ENCODE assay signal across 17 cellular contexts in the genomic region with DNA sequence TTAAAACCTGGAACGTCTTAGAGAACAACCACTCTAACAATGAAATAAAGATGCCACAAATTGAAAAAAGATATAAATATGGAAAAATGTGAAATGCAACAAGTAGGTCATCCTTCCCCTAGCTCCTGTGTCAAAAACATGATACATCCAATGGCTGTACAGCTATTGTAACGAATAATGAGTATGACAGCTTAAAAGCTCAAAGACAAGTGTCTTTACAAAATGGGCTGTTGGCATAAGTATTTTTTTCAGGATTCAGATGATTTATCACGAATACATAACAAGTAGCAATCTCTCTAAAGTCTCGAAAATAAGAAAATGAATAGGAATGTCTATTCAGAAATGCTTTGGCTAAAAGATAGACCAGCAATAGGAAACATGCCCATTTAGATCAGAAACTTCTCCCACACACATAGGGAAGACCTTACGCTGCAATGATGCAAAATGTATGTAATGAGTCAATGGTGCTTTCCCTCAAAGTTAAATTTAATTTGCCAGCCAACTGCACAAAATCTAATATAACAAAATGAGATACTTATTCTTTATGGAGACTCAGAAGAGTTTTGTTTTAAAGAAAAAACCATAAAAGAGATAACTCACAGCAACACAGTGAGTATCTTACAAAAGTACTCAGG. TPM values are rescaled to one million over a fixed set of nuclear protein-coding genes. Genes with fewer than 3 reads are reported as not detected.
DNase-seq lines count a peak whose midpoint lies in the region; ATAC-seq and TF ChIP-seq lines count a peak whose summit lies in the region.
"Had no signal": no experiment of that assay in that cellular context is flagged by ENCODE, and none has a peak within 500 bp of the region (broad histone marks: within the 10 kb centered on the region; RNA-seq: fewer than 3 reads in every experiment).

No MANE protein-coding gene starts in this region.

- peaks cover 0 to 2% (median 0%) of the 10 kb centered on the region in 3 donors for H3K36me3 Mint-ChIP-seq in CD8-positive, alpha-beta memory T cell
- H3K36me3 Mint-ChIP-seq in activated naive CD8-positive, alpha-beta T cell treated with anti-CD3 and anti-CD28 coated beads, Interleukin-2, amount 50 U/mL, for 24 hours (ENCODE audit: low read depth), result no peaks in the 10 kb centered on the region
- no peaks in the 10 kb centered on the region for H3K36me3 Mint-ChIP-seq in CD4-positive, alpha-beta T cell (ENCODE audit: low read depth)

- no peaks in the 10 kb centered on the region for H3K27me3 Mint-ChIP-seq in CD8-positive, alpha-beta memory T cell
- H3K27me3 Mint-ChIP-seq in activated naive CD8-positive, alpha-beta T cell treated with anti-CD3 and anti-CD28 coated beads, Interleukin-2, amount 50 U/mL, for 24 hours, result peaks cover 4% of the 10 kb centered on the region
- no peaks in the 10 kb centered on the region for H3K27me3 Mint-ChIP-seq in CD4-positive, alpha-beta T cell

- no peaks in the 10 kb centered on the region for H3K27me3 ChIP-seq in CD8-positive, alpha-beta memory T cell (ENCODE audit: insufficient read depth, low read length, poor library complexity, severe bottlenecking)
- H3K27me3 ChIP-seq in spleen (replicated peaks in 1 of 7) (no peaks in the 10 kb centered on the region), mesendoderm (ENCODE audit: insufficient read depth, low read length, poor library complexity) (no peaks in the 10 kb centered on the region)
- H3K27me3 ChIP-seq in CD4-positive, alpha-beta T cell (ENCODE audit: control insufficient read depth, insufficient read depth, low read length), result no peaks in the 10 kb centered on the region
- H3K27me3 ChIP-seq in effector memory CD4-positive, alpha-beta T cell (replicated peaks; ENCODE audit: control insufficient read depth, insufficient read depth, low read length, poor library complexity, severe bottlenecking), result no peaks in the 10 kb centered on the region
- H3K27me3 ChIP-seq: BLaER1 treated with 17β-estradiol and CSF1 and Interleukin-3, amounts not matched to agents 10 nM and 100 nM; thyroid gland had no signal

- CTCF ChIA-PET in CD8-positive, alpha-beta memory T cell (lab: Charles Lee), result interaction anchor here (1.1 to 1.5 kb wide), 2 partner anchors 9 to 102 kb away, joined by 3 read pairs; no protein-coding TSS in a partner anchor
- CTCF ChIA-PET in CD4-positive, alpha-beta T cell (lab: Charles Lee), result interaction anchor here (0.8 to 1.1 kb wide), 2 partner anchors 12 to 14 kb away, joined by 3 read pairs; no protein-coding TSS in a partner anchor

- no peak overlapping the region for H2BK120ac ChIP-seq in mesendoderm (ENCODE audit: low read depth, low read length)

- no peak overlapping the region for H2AK5ac ChIP-seq in mesendoderm (ENCODE audit: low read length)

- ATAC-seq in GM18861 (IDR thresholded peaks at IDR 0.05; ENCODE audit: unreplicated experiment) (peak; percentile 68), HG02885 (IDR thresholded peaks at IDR 0.05; ENCODE audit: poor library complexity, unreplicated experiment) (peak; percentile 57)
- ATAC-seq in activated naive CD8-positive, alpha-beta T cell treated with anti-CD3 and anti-CD28 coated beads, Interleukin-2, amount 50 U/mL, for 24 hours, result peak; percentile 50
- no peak for ATAC-seq in CD4-positive, alpha-beta T cell (ENCODE audit: poor library complexity)
- ATAC-seq: lower lobe of right lung had no signal

- H3K4me1 Mint-ChIP-seq in CD8-positive, alpha-beta memory T cell, result peaks cover 67 to 80% (median 80%) of the 10 kb centered on the region in 3 donors
- H3K4me1 Mint-ChIP-seq in activated naive CD8-positive, alpha-beta T cell treated with anti-CD3 and anti-CD28 coated beads, Interleukin-2, amount 50 U/mL, for 24 hours, result peaks cover 77% of the 10 kb centered on the region
- peaks cover 43% of the 10 kb centered on the region for H3K4me1 Mint-ChIP-seq in CD4-positive, alpha-beta T cell (ENCODE audit: low read depth)

- H3K27ac Mint-ChIP-seq in CD8-positive, alpha-beta memory T cell, result peak overlapping the region in 6 of 8 donors; percentile 26 to 84 (median 53)
- peak overlapping the region; percentile 95 for H3K27ac Mint-ChIP-seq in activated naive CD8-positive, alpha-beta T cell treated with anti-CD3 and anti-CD28 coated beads, Interleukin-2, amount 50 U/mL, for 24 hours
- H3K27ac Mint-ChIP-seq in CD4-positive, alpha-beta T cell, result no peak overlapping the region
- H3K27ac Mint-ChIP-seq: activated naive CD8-positive, alpha-beta T cell treated with anti-CD3 and anti-CD28 coated beads, Interleukin-2, amount 10 ng/mL, durations not matched to agents 7 days and 5 days had no signal

- H2BK5ac ChIP-seq in mesendoderm (ENCODE audit: low read length), result no peak overlapping the region

- no peak overlapping the region for H3K9ac ChIP-seq in mesendoderm (ENCODE audit: low read length)
- H3K9ac ChIP-seq: BLaER1 treated with 17β-estradiol and CSF1 and Interleukin-3, amounts not matched to agents 10 nM and 100 nM had no signal

- H3K4me2 ChIP-seq in mesendoderm (ENCODE audit: low read length), result no peak overlapping the region
- H3K4me2 ChIP-seq: BLaER1 treated with 17β-estradiol and CSF1 and Interleukin-3, amounts not matched to agents 10 nM and 100 nM had no signal

- H3K18ac ChIP-seq in mesendoderm (ENCODE audit: low read length), result no peak overlapping the region

- H3K56ac ChIP-seq in mesendoderm (ENCODE audit: low read length), result no peak overlapping the region

- no peaks in the 10 kb centered on the region for H3K79me1 ChIP-seq in mesendoderm (ENCODE audit: low read length)

- no peaks in the 10 kb centered on the region for H3K79me2 ChIP-seq in mesendoderm (ENCODE audit: control insufficient read depth, insufficient read depth, low read length)

- no peak overlapping the region for H2BK15ac ChIP-seq in mesendoderm (replicated peaks; ENCODE audit: low read depth)

- intact Hi-C loops in spleen (cut with DNase I; ENCODE audit: low total_unique reads), result no loop called here
- intact Hi-C loops in CD4-positive, alpha-beta T cell (cut with DNase I, micrococcal nuclease), result loop anchor here in 1 of 2 experiments (5.0 kb wide), 1 partner anchor 360 kb away; no protein-coding TSS in a partner anchor

- TF ChIP-seq POLR2A in spleen (IDR thresholded peaks at IDR 0.05), result no peak

- no peaks in the 10 kb centered on the region for H3K36me3 ChIP-seq in CD8-positive, alpha-beta memory T cell (ENCODE audit: insufficient read depth, low read length)
- H3K36me3 ChIP-seq in spleen (no peaks in the 10 kb centered on the region), mesendoderm (ENCODE audit: control insufficient read depth, insufficient read depth, low read length) (no peaks in the 10 kb centered on the region)
- H3K36me3 ChIP-seq in effector memory CD4-positive, alpha-beta T cell (ENCODE audit: control insufficient read depth, insufficient read depth, low read length), result no peaks in the 10 kb centered on the region
- H3K36me3 ChIP-seq: BLaER1 treated with 17β-estradiol and CSF1 and Interleukin-3, amounts not matched to agents 10 nM and 100 nM; lower lobe of right lung; thyroid gland had no signal

- POLR2A ChIA-PET in CD8-positive, alpha-beta memory T cell (lab: Charles Lee), result no interaction called here
- POLR2A ChIA-PET in CD4-positive, alpha-beta T cell (lab: Charles Lee), result no interaction called here

- no peak for DNase-seq in CD8-positive, alpha-beta memory T cell
- no peak for DNase-seq in activated naive CD8-positive, alpha-beta T cell treated with anti-CD3 and anti-CD28 coated beads, Interleukin-2, amount 50 U/mL, for 24 hours
- DNase-seq in spleen (no peak), mesendoderm (no peak)
- DNase-seq in CD4-positive, alpha-beta T cell, result no peak
- DNase-seq in effector memory CD4-positive, alpha-beta T cell, result no peak
- DNase-seq: activated naive CD8-positive, alpha-beta T cell treated with anti-CD3 and anti-CD28 coated beads, Interleukin-2, amount 10 ng/mL, durations not matched to agents 7 days and 5 days; GDM1; KBM-7; lower lobe of right lung; RPMI8226; stimulated activated CD4-positive, alpha-beta T cell treated with anti-CD3 and anti-CD28 coated beads, Interleukin-4, amount 100 ng/mL, for 4 hours; thyroid gland had no signal

- H3K4me1 ChIP-seq in CD8-positive, alpha-beta memory T cell (ENCODE audit: insufficient read depth, low read length), result peaks cover 42% of the 10 kb centered on the region
- H3K4me1 ChIP-seq in spleen, result peaks cover 21 to 92% (median 51%) of the 10 kb centered on the region in 6 donors
- no peaks in the 10 kb centered on the region for H3K4me1 ChIP-seq in mesendoderm (ENCODE audit: control insufficient read depth, low read depth, low read length)
- peaks cover 10% of the 10 kb centered on the region for H3K4me1 ChIP-seq in effector memory CD4-positive, alpha-beta T cell (ENCODE audit: control insufficient read depth, insufficient read depth, low read length, poor library complexity, severe bottlenecking)

- H4K5ac ChIP-seq in mesendoderm (ENCODE audit: low read length), result no peak overlapping the region

- WGBS in spleen, 5 donors, result 62 to 74% (median 66%) methylated on average over 5 of the region's 5 CpGs
- WGBS in mesendoderm (ENCODE audit: extremely low coverage, insufficient coverage, low lambda C conversion rate), result no CpG with 5 or more reads among the region's 5 CpGs

- H3K4ac ChIP-seq in mesendoderm (ENCODE audit: low read depth, low read length), result no peak overlapping the region

- no peak overlapping the region for H3K27ac ChIP-seq in CD8-positive, alpha-beta memory T cell (ENCODE audit: low read depth, low read length)
- H3K27ac ChIP-seq in spleen, result no peak overlapping the region
- no peak overlapping the region for H3K27ac ChIP-seq in CD4-positive, alpha-beta T cell (ENCODE audit: low read depth, low read length)
- no peak overlapping the region for H3K27ac ChIP-seq in mesendoderm (ENCODE audit: low read depth, low read length)
- H3K27ac ChIP-seq in effector memory CD4-positive, alpha-beta T cell (ENCODE audit: insufficient read depth, low read length, poor library complexity, severe bottlenecking), result no peak overlapping the region
- H3K27ac ChIP-seq: BLaER1 treated with 17β-estradiol and CSF1 and Interleukin-3, amounts not matched to agents 10 nM and 100 nM; lower lobe of right lung; thyroid gland; VCaP had no signal

- no peak overlapping the region for H3K4me3 ChIP-seq in CD8-positive, alpha-beta memory T cell (ENCODE audit: low read length)
- H3K4me3 ChIP-seq in spleen, result no peak overlapping the region
- no peak overlapping the region for H3K4me3 ChIP-seq in mesendoderm (ENCODE audit: low read length)
- H3K4me3 ChIP-seq in effector memory CD4-positive, alpha-beta T cell (ENCODE audit: insufficient read depth, low read depth, low read length, poor library complexity, severe bottlenecking), result no peak overlapping the region
- H3K4me3 ChIP-seq: BLaER1 treated with 17β-estradiol and CSF1 and Interleukin-3, amounts not matched to agents 10 nM and 100 nM; lower lobe of right lung; thyroid gland had no signal

- H3K9me3 ChIP-seq in CD8-positive, alpha-beta memory T cell (ENCODE audit: low read length), result no peaks in the 10 kb centered on the region
- no peaks in the 10 kb centered on the region for H3K9me3 ChIP-seq in spleen
- H3K9me3 ChIP-seq in CD4-positive, alpha-beta T cell (ENCODE audit: control insufficient read depth, low read length), result no peaks in the 10 kb centered on the region
- H3K9me3 ChIP-seq in effector memory CD4-positive, alpha-beta T cell (ENCODE audit: control insufficient read depth, low read length), result no peaks in the 10 kb centered on the region
- H3K9me3 ChIP-seq: BLaER1 treated with 17β-estradiol and CSF1 and Interleukin-3, amounts not matched to agents 10 nM and 100 nM; lower lobe of right lung; thyroid gland had no signal

- H3K23ac ChIP-seq in mesendoderm (ENCODE audit: low read length), result no peak overlapping the region

- peak overlapping the region in 4 of 7 donors; percentile 8 to 49 (median 18) for H3K4me3 Mint-ChIP-seq in CD8-positive, alpha-beta memory T cell
- H3K4me3 Mint-ChIP-seq in activated naive CD8-positive, alpha-beta T cell treated with anti-CD3 and anti-CD28 coated beads, Interleukin-2, amount 50 U/mL, for 24 hours, result peak overlapping the region; percentile 75
- H3K4me3 Mint-ChIP-seq in CD4-positive, alpha-beta T cell, result no peak overlapping the region
- H3K4me3 Mint-ChIP-seq: activated naive CD8-positive, alpha-beta T cell treated with anti-CD3 and anti-CD28 coated beads, Interleukin-2, amount 10 ng/mL, durations not matched to agents 7 days and 5 days had no signal

- no peak for TF ChIP-seq CTCF in spleen (IDR thresholded peaks at IDR 0.05 in 8 of 11, conservative IDR thresholded peaks at IDR 0.05 in 3 of 11)
- no peak for TF ChIP-seq CTCF in CD4-positive, alpha-beta T cell (IDR thresholded peaks at IDR 0.05)

- H3K9me3 Mint-ChIP-seq in CD8-positive, alpha-beta memory T cell, result no peaks in the 10 kb centered on the region
- no peaks in the 10 kb centered on the region for H3K9me3 Mint-ChIP-seq in activated naive CD8-positive, alpha-beta T cell treated with anti-CD3 and anti-CD28 coated beads, Interleukin-2, amount 50 U/mL, for 24 hours
- no peaks in the 10 kb centered on the region for H3K9me3 Mint-ChIP-seq in CD4-positive, alpha-beta T cell
- H3K9me3 Mint-ChIP-seq: activated naive CD8-positive, alpha-beta T cell treated with anti-CD3 and anti-CD28 coated beads, Interleukin-2, amount 10 ng/mL, durations not matched to agents 7 days and 5 days had no signal

- H4K8ac ChIP-seq in mesendoderm (ENCODE audit: low read depth, low read length), result no peak overlapping the region

RNA-seq across cellular contexts. Expression of a gene that starts 8.3 kb away (rescaled TPM):
- total RNA-seq in CD8-positive, alpha-beta memory T cell, result 10 to 100 TPM; 28.8 to 29.9 TPM
- polyA plus RNA-seq in CD8-positive, alpha-beta memory T cell, result 78.5 TPM
- 100 to 1,000 TPM; 147 to 254 (median 185) TPM for total RNA-seq in spleen
- 10 to 100 TPM in 1 of 3 donors, 1 to 10 TPM in 2; 5.2 to 15.4 (median 8.1) TPM for polyA plus RNA-seq in spleen
- 10 to 100 TPM; 31.5 to 36.6 TPM for total RNA-seq in CD4-positive, alpha-beta T cell
- 2.3 TPM for polyA plus RNA-seq in mesendoderm (2013, experiment 1 of 2)
- 2.6 TPM for polyA plus RNA-seq in mesendoderm (2013, experiment 2 of 2)
